In the genomic region with DNA sequence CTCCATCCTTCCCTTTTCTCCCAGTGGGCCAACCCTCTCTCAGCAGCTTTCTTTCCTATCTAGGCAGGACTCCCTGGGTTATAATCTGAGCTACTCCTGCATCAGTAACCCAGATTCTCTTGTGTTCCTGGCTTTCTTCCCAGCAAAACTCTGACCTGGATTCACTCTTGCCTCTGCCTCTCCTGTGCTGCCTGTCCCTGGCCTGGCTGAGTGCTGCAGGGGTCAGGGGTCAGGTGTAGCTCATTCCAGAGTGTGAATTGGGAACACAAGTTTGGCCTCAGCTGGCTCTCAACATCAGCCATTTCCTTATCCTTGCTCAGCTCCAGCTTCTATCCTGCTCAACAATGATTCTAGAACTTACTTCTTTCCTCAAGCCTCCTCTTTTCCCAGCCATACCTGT, we compare ENCODE assay signal across 15 cellular contexts.
"Had no signal": no experiment of that assay in that cellular context is flagged by ENCODE, and none has a peak within 500 bp of the region (broad histone marks: within the 10 kb centered on the region; RNA-seq: fewer than 3 reads in every experiment).

No MANE protein-coding gene starts in this region.

- DNase-seq: activated CD4-positive, alpha-beta T cell treated with anti-CD3 and anti-CD28 coated beads, Interleukin-2, amount 50 U/mL, for 1 hour; activated gamma-delta T cell treated with Interleukin-2 at 50 U/mL for 16 hours; activated T-cell treated with anti-CD3 and anti-CD28 coated beads, Interleukin-2, amount 50 U/mL, for 72 hours; dorsolateral prefrontal cortex; foreskin fibroblast; mesendoderm; naive thymus-derived CD4-positive, alpha-beta T cell; occipital lobe; retina; stimulated activated CD8-positive, alpha-beta memory T cell treated with anti-CD3 and anti-CD28 coated beads, Interleukin-4, amount 100 ng/mL, for 48 hours; stimulated activated naive CD4-positive, alpha-beta T cell; T1000; thyroid gland had no signal

- FAIRE-seq: urothelium cell line had no signal

- ATAC-seq: activated naive CD4-positive, alpha-beta T cell treated with anti-CD3 and anti-CD28 coated beads, Interleukin-2, amount 50 U/mL, for 72 hours; activated T-cell treated with anti-CD3 and anti-CD28 coated beads, Interleukin-2, amount 50 U/mL, for 72 hours; naive thymus-derived CD4-positive, alpha-beta T cell had no signal

- H3K9me3 Mint-ChIP-seq: activated naive CD4-positive, alpha-beta T cell treated with anti-CD3 and anti-CD28 coated beads, Interleukin-2, amount 50 U/mL, for 72 hours; activated T-cell treated with anti-CD3 and anti-CD28 coated beads, Interleukin-2, amount 50 U/mL, for 72 hours had no signal

- H3K27ac Mint-ChIP-seq: activated naive CD4-positive, alpha-beta T cell treated with anti-CD3 and anti-CD28 coated beads, Interleukin-2, amount 50 U/mL, for 72 hours; activated T-cell treated with anti-CD3 and anti-CD28 coated beads, Interleukin-2, amount 50 U/mL, for 72 hours; naive thymus-derived CD4-positive, alpha-beta T cell had no signal
